Comparison of ENCODE assay signal across 25 cellular contexts in genomic region chr7:26704786-26705185, GRCh38.
DNase-seq lines count a peak whose midpoint lies in the region; ATAC-seq and TF ChIP-seq lines count a peak whose summit lies in the region.
"Had no signal": no experiment of that assay in that cellular context is flagged by ENCODE, and none has a peak within 500 bp of the region (broad histone marks: within the 10 kb centered on the region; RNA-seq: fewer than 3 reads in every experiment).

No MANE protein-coding gene starts in this region.

- DNase-seq in right cardiac atrium = no peak
- DNase-seq in left ventricle myocardium inferior = no peak
- DNase-seq in fibroblast of gingiva (ENCODE audit: low read depth) = peak; percentile 84
- no peak for DNase-seq in HFFc6
- DNase-seq: activated CD8-positive, alpha-beta memory T cell treated with anti-CD3 and anti-CD28 coated beads, Interleukin-2, amount 50 U/mL, for 4 hours; activated effector memory CD4-positive, alpha-beta T cell treated with anti-CD3 and anti-CD28 coated beads, Interleukin-2, amount 50 U/mL, for 16 hours; activated naive CD8-positive, alpha-beta T cell treated with anti-CD3 and anti-CD28 coated beads, Interleukin-2, amount 50 U/mL, for 24 hours; hippocampal formation; left ventricle myocardium superior; NCI-H1417 treated with DMSO at 0.1 percent for 48 hours; NCI-H82; nephron progenitor cell; stimulated activated naive CD8-positive, alpha-beta T cell treated with anti-CD3 and anti-CD28 coated beads, Interleukin-15, amount 100 ng/mL, for 72 hours; T-helper 9 cell; transverse colon had no signal

- H3K4me1 Mint-ChIP-seq in nephron = peaks cover 33% of the 10 kb centered on the region
- H3K4me1 Mint-ChIP-seq in HFFc6 (ENCODE audit: low read depth) = peaks cover 29% of the 10 kb centered on the region
- H3K4me1 Mint-ChIP-seq: activated naive CD8-positive, alpha-beta T cell treated with anti-CD3 and anti-CD28 coated beads, Interleukin-2, amount 50 U/mL, for 24 hours; GM23338; stimulated activated naive CD8-positive, alpha-beta T cell treated with anti-CD3 and anti-CD28 coated beads, Interleukin-15, amount 100 ng/mL, for 72 hours had no signal

- no peak overlapping the region for H3K27ac ChIP-seq in right cardiac atrium (ENCODE audit: low read length)
- H3K27ac ChIP-seq in left ventricle myocardium inferior (replicated peaks) = no peak overlapping the region
- H3K27ac ChIP-seq: cardiac muscle cell, parathyroid adenoma, right atrium auricular region, transverse colon had no signal

- peak; percentile 36 to 77 for ATAC-seq in right cardiac atrium
- no peak for ATAC-seq in HG03457 (IDR thresholded peaks at IDR 0.05; ENCODE audit: unreplicated experiment)
- ATAC-seq in HG02973 (IDR thresholded peaks at IDR 0.05; ENCODE audit: unreplicated experiment) = no peak
- no peak for ATAC-seq in GM21786 (IDR thresholded peaks at IDR 0.05; ENCODE audit: unreplicated experiment)
- ATAC-seq: activated naive CD8-positive, alpha-beta T cell treated with anti-CD3 and anti-CD28 coated beads, Interleukin-2, amount 50 U/mL, for 24 hours; GM23338; left ventricle myocardium superior; stimulated activated naive CD8-positive, alpha-beta T cell treated with anti-CD3 and anti-CD28 coated beads, Interleukin-15, amount 100 ng/mL, for 72 hours had no signal

- H3K4me1 ChIP-seq in right cardiac atrium (ENCODE audit: control insufficient read depth, insufficient read depth, low read length) (no peaks in the 10 kb centered on the region), left ventricle myocardium inferior (no peaks in the 10 kb centered on the region)
- H3K4me1 ChIP-seq: parathyroid adenoma, right atrium auricular region had no signal

- H3K27ac Mint-ChIP-seq in nephron = peak overlapping the region; percentile 19 to 87 (median 80)
- no peak overlapping the region for H3K27ac Mint-ChIP-seq in HFFc6
- H3K27ac Mint-ChIP-seq: activated naive CD8-positive, alpha-beta T cell treated with anti-CD3 and anti-CD28 coated beads, Interleukin-2, amount 50 U/mL, for 24 hours; dendritic cell treated with granulocyte-macrophage colony-stimulating factor and Interleukin-4, amounts not matched to agents 40 ng/mL and 50 ng/mL, for 4 days; GM23338; nephron progenitor cell; stimulated activated naive CD8-positive, alpha-beta T cell treated with anti-CD3 and anti-CD28 coated beads, Interleukin-15, amount 100 ng/mL, for 72 hours had no signal

- TF ChIP-seq CTCF in left ventricle myocardium inferior (IDR thresholded peaks at IDR 0.05; ENCODE audit: borderline replicate concordance) = no peak
- no peak for TF ChIP-seq CTCF in nephron (IDR thresholded peaks at IDR 0.05; ENCODE audit: unreplicated experiment in 3 of 3)
- TF ChIP-seq CTCF in HFFc6 (IDR thresholded peaks at IDR 0.05) = no peak

- H3K9me3 ChIP-seq in right cardiac atrium (ENCODE audit: control insufficient read depth, low read length) = no peaks in the 10 kb centered on the region
- H3K9me3 ChIP-seq in left ventricle myocardium inferior (replicated peaks) = no peaks in the 10 kb centered on the region
- H3K9me3 ChIP-seq: MG63, right atrium auricular region, transverse colon had no signal

- H3K27me3 Mint-ChIP-seq in nephron (ENCODE audit: low read depth) (no peaks in the 10 kb centered on the region), HFFc6 (ENCODE audit: insufficient read depth) (no peaks in the 10 kb centered on the region)
- H3K27me3 Mint-ChIP-seq: activated naive CD8-positive, alpha-beta T cell treated with anti-CD3 and anti-CD28 coated beads, Interleukin-2, amount 50 U/mL, for 24 hours; dendritic cell treated with granulocyte-macrophage colony-stimulating factor and Interleukin-4, amounts not matched to agents 40 ng/mL and 50 ng/mL, for 4 days had no signal

- H3K36me3 Mint-ChIP-seq in nephron (ENCODE audit: low read depth) (no peaks in the 10 kb centered on the region), HFFc6 (ENCODE audit: low read depth) (no peaks in the 10 kb centered on the region)

- H3K4me3 ChIP-seq in right cardiac atrium (ENCODE audit: low read length) = no peak overlapping the region
- H3K4me3 ChIP-seq in left ventricle myocardium inferior = no peak overlapping the region
- H3K4me3 ChIP-seq: cardiac muscle cell, GM23338, MG63, right atrium auricular region, transverse colon had no signal

- 61% methylated on average over 2 of the region's 2 CpGs for WGBS in right cardiac atrium

- intact Hi-C loops in right cardiac atrium (cut with DNase I) (no loop called here), left ventricle myocardium inferior (cut with micrococcal nuclease) (no loop called here)

- H3K4me3 Mint-ChIP-seq in nephron (no peak overlapping the region), HFFc6 (no peak overlapping the region)
- H3K4me3 Mint-ChIP-seq: activated naive CD8-positive, alpha-beta T cell treated with anti-CD3 and anti-CD28 coated beads, Interleukin-2, amount 50 U/mL, for 24 hours; dendritic cell treated with granulocyte-macrophage colony-stimulating factor and Interleukin-4, amounts not matched to agents 40 ng/mL and 50 ng/mL, for 4 days; GM23338; nephron progenitor cell; stimulated activated naive CD8-positive, alpha-beta T cell treated with anti-CD3 and anti-CD28 coated beads, Interleukin-15, amount 100 ng/mL, for 72 hours had no signal

- no peaks in the 10 kb centered on the region for H3K9me3 Mint-ChIP-seq in nephron
- H3K9me3 Mint-ChIP-seq in HFFc6 = no peaks in the 10 kb centered on the region
- H3K9me3 Mint-ChIP-seq: activated naive CD8-positive, alpha-beta T cell treated with anti-CD3 and anti-CD28 coated beads, Interleukin-2, amount 50 U/mL, for 24 hours; dendritic cell treated with granulocyte-macrophage colony-stimulating factor and Interleukin-4, amounts not matched to agents 40 ng/mL and 50 ng/mL, for 4 days; GM23338; nephron progenitor cell; stimulated activated naive CD8-positive, alpha-beta T cell treated with anti-CD3 and anti-CD28 coated beads, Interleukin-15, amount 100 ng/mL, for 72 hours had no signal

- H3K27me3 ChIP-seq in right cardiac atrium (ENCODE audit: control insufficient read depth, insufficient read depth) (no peaks in the 10 kb centered on the region), left ventricle myocardium inferior (ENCODE audit: low read depth) (no peaks in the 10 kb centered on the region)
- H3K27me3 ChIP-seq: MG63, right atrium auricular region, transverse colon had no signal

- H3K36me3 ChIP-seq in left ventricle myocardium inferior = no peaks in the 10 kb centered on the region
- H3K36me3 ChIP-seq: cardiac muscle cell, MG63, right atrium auricular region, transverse colon had no signal

Comparison
In these comparisons a context has a peak if more than half of its experiments do, and no peak if none do; other contexts are left out.
1. ATAC-seq: peak in right cardiac atrium (2 of 2); none in HG03457 (single experiment), HG02973 (single experiment) and GM21786 (single experiment).